10 cellular contexts compared by ENCODE assay signal in the genomic region with DNA sequence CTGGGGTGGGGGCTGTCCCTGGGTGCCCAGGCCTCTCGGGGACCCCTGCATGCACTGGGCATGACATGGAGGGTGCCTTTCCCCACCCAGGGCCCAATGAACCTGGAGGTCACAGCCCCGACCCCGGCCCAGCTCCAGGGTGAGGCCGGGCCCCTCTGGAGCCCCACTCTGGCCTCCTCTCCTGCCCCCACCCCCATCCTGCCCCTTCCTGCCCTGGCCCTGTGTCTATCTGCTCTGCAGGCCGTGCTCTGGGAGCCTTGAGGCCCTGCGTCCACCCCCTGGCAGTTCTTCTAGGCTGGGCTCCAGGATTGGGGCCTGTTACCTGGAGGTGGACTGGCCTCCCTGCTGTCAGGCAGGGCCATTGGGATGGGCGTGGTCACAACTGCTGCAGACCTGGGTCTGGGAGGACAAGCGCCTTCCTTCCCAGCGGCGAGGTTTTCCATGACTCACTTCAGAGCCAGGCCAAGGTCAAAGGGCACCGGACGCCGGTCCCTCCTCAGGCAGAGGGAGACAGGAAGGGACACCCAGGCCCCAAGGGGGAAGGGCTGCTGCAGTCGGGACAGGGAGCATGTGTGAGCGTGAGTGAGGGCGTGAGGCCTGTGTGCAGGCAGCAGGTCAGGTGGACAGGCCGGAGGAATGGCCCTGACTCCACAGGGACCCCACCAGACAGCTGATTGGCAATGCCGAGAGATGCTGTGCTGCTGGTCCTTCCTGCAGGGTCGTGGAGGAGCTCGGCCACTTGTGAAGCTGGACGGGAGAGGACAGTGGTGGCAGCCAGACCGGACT. TPM values are rescaled to one million over a fixed set of nuclear protein-coding genes. Genes with fewer than 3 reads are reported as not detected.
DNase-seq lines count a peak whose midpoint lies in the region; ATAC-seq and TF ChIP-seq lines count a peak whose summit lies in the region.
"Had no signal": no experiment of that assay in that cellular context is flagged by ENCODE, and none has a peak within 500 bp of the region (broad histone marks: within the 10 kb centered on the region; RNA-seq: fewer than 3 reads in every experiment).

No MANE protein-coding gene starts in this region.

- peaks cover 23% of the 10 kb centered on the region for H3K4me1 Mint-ChIP-seq in neural crest cell

- TF ChIP-seq CTCF in Panc1 (IDR thresholded peaks at IDR 0.05) = no peak
- no peak for TF ChIP-seq CTCF in foreskin fibroblast (IDR thresholded peaks at IDR 0.05; ENCODE audit: low read depth, low read length)
- no peak for TF ChIP-seq CTCF in neural crest cell (conservative IDR thresholded peaks at IDR 0.05)

- no peaks in the 10 kb centered on the region for H3K9me3 Mint-ChIP-seq in neural crest cell

- peaks cover 68% of the 10 kb centered on the region for H3K4me1 ChIP-seq in Panc1 (ENCODE audit: control insufficient read depth, insufficient read depth, low read length)

- H3K27ac Mint-ChIP-seq in neural crest cell (ENCODE audit: unreplicated experiment) = peak overlapping the region; percentile 63

- DNase-seq in ACHN (peak; percentile 44), Panc1 (ENCODE audit: low read depth, low spot score) (no peak), foreskin fibroblast (peak; percentile 72 to 79), neural crest cell (ENCODE audit: low read depth, low spot score) (peak; percentile 48), NCI-H446 (lab: John Stamatoyannopoulos, UW) (no peak), DMS153 treated with DMSO at 0.1 percent for 48 hours (lab: John Stamatoyannopoulos, UW; ENCODE audit: unreplicated experiment) (no peak)
- no peak for DNase-seq in stimulated activated CD4-positive, alpha-beta T cell treated with anti-CD3 and anti-CD28 coated beads, Interleukin-12 subunit alpha, Interleukin-12 subunit beta, amount 100 ng/mL, for 4 hours
- DNase-seq: hippocampal formation, NCI-H187 had no signal

- H3K4me3 Mint-ChIP-seq in neural crest cell = peak overlapping the region; percentile 19

- H3K9me3 ChIP-seq in Panc1 (ENCODE audit: control insufficient read depth, insufficient read depth, low read depth, low read length) = no peaks in the 10 kb centered on the region

- H3K27me3 ChIP-seq in Panc1 (ENCODE audit: control insufficient read depth, insufficient read depth, low read length) = no peaks in the 10 kb centered on the region

- POLR2A ChIA-PET in Panc1 (lab: Charles Lee) = no interaction called here

- intact Hi-C loops in Panc1 (cut with micrococcal nuclease; ENCODE audit: unreplicated experiment) = no loop called here

- CTCF ChIA-PET in Panc1 (lab: Charles Lee) = no interaction called here

- H3K36me3 Mint-ChIP-seq in neural crest cell (ENCODE audit: low read depth) = no peaks in the 10 kb centered on the region

- H3K4me3 ChIP-seq in Panc1 (ENCODE audit: low read depth in 2 of 2, low read length in 2 of 2) (no peak overlapping the region), foreskin fibroblast (ENCODE audit: low read depth in 1 of 2, low read length in 2 of 2) (no peak overlapping the region)

- no TSS peak for BruUV-seq in Panc1 (replicated peaks; lab: Mats Ljungman, UMichigan)

- H3K36me3 ChIP-seq in Panc1 (ENCODE audit: control insufficient read depth, insufficient read depth, low read length) = no peaks in the 10 kb centered on the region

- ATAC-seq in Panc1 = peak; percentile 77
- no peak for ATAC-seq in HG02981 (IDR thresholded peaks at IDR 0.05; ENCODE audit: unreplicated experiment)

- H3K27me3 Mint-ChIP-seq in neural crest cell (ENCODE audit: low read depth) = no peaks in the 10 kb centered on the region

- H3K27ac ChIP-seq in Panc1 (ENCODE audit: low read length) = peak overlapping the region; percentile 90

- in situ Hi-C loops in ACHN (cut with HindIII; ENCODE audit: low pct_ligation_motif_present, low pct_unique_long_range_greater_than_20kb, low sequenced_read_pairs) (no loop called here), Panc1 (cut with HindIII; ENCODE audit: low pct_unique_long_range_greater_than_20kb, low sequenced_read_pairs) (no loop called here)

RNA-seq across cellular contexts. Expression of a gene that starts 31.1 kb away (rescaled TPM):
- total RNA-seq in Panc1 (2021; ENCODE audit: unreplicated experiment) = 59.6 TPM
- polyA plus RNA-seq in Panc1 (2012; ENCODE audit: insufficient read length) = 68.4 TPM
- total RNA-seq in neural crest cell = 35.4 and 39.5 TPM in 2 replicates

Comparison
In these comparisons a context has a peak if more than half of its experiments do, and no peak if none do; other contexts are left out.
1. DNase-seq: peak in ACHN (single experiment), foreskin fibroblast (2 of 2) and neural crest cell (single experiment); none in Panc1 (single experiment), stimulated activated CD4-positive, alpha-beta T cell treated with anti-CD3 and anti-CD28 coated beads, Interleukin-12 subunit alpha, Interleukin-12 subunit beta, amount 100 ng/mL, for 4 hours (single experiment), NCI-H446 (0 of 2) and DMS153 treated with DMSO at 0.1 percent for 48 hours (single experiment).